Comparison of ENCODE assay signal across 8 cellular contexts in genomic region chr6:44126320-44127149, GRCh38. TPM values are rescaled to one million over a fixed set of nuclear protein-coding genes. Genes with fewer than 3 reads are reported as not detected.
DNase-seq lines count a peak whose midpoint lies in the region; ATAC-seq and TF ChIP-seq lines count a peak whose summit lies in the region.

No MANE protein-coding gene starts in this region.

- H3K27ac ChIP-seq in muscle layer of duodenum (ENCODE audit: low read length), result peak overlapping the region; percentile 68

- no peaks in the 10 kb centered on the region for H3K9me3 ChIP-seq in muscle layer of duodenum (ENCODE audit: control insufficient read depth in 1 of 2, low read length in 2 of 2)

- peak; percentile 28 for ATAC-seq in HG02763 (IDR thresholded peaks at IDR 0.05; ENCODE audit: unreplicated experiment)

- TF ChIP-seq CTCF in epithelial cell of proximal tubule (conservative IDR thresholded peaks at IDR 0.05; ENCODE audit: low read depth, low read length), result no peak

- H3K27me3 ChIP-seq in muscle layer of duodenum (ENCODE audit: low read depth, low read length), result no peaks in the 10 kb centered on the region

- peaks cover 14 to 53% of the 10 kb centered on the region in 2 donors for H3K4me1 ChIP-seq in muscle layer of duodenum (ENCODE audit: control insufficient read depth in 1 of 2, insufficient read depth in 2 of 2, low read length in 2 of 2)

- no peaks in the 10 kb centered on the region for H3K36me3 ChIP-seq in muscle layer of duodenum (ENCODE audit: control insufficient read depth in 1 of 2, insufficient read depth in 2 of 2, low read length in 2 of 2)

- H3K4me3 ChIP-seq in epithelial cell of proximal tubule (ENCODE audit: low read depth, low read length) (peak overlapping the region; percentile 78), muscle layer of duodenum (ENCODE audit: low read depth in 1 of 2, low read length in 2 of 2) (peak overlapping the region; percentile 70 to 92)

- DNase-seq in NCI-H1417 (lab: John Stamatoyannopoulos, UW) (peak; percentile 22 to 67 (median 62)), NCI-H1417 treated with DMSO at 0.1 percent for 48 hours (lab: John Stamatoyannopoulos, UW) (no peak), NCI-H69 (lab: John Stamatoyannopoulos, UW) (peak; percentile 79), epithelial cell of proximal tubule (ENCODE audit: low read depth) (no peak)
- peak; percentile 74 for DNase-seq in activated CD8-positive, alpha-beta memory T cell treated with anti-CD3 and anti-CD28 coated beads, Interleukin-2, amount 50 U/mL, for 4 hours
- DNase-seq in stimulated activated CD8-positive, alpha-beta memory T cell treated with anti-CD3 and anti-CD28 coated beads, Interleukin-7, amount 100 ng/mL, for 48 hours (ENCODE audit: extremely low read depth in 1 of 2, low read depth in 1 of 2), result peak; percentile 57 to 85

RNA-seq across cellular contexts. Expression of gene MRPL14, which starts 0.7 kb away (rescaled TPM):
- total RNA-seq in epithelial cell of proximal tubule, result 95.5 and 167 TPM in 2 replicates

RNA-seq across cellular contexts. Expression of gene TMEM63B, which starts 0.8 kb away (rescaled TPM):
- total RNA-seq in epithelial cell of proximal tubule, result 35.2 and 47.9 TPM in 2 replicates

RNA-seq across cellular contexts. Expression of gene CAPN11, which starts 32.1 kb away (rescaled TPM):
- total RNA-seq in epithelial cell of proximal tubule, result not detected in 2 replicates

Comparison
In these comparisons a context has a peak if more than half of its experiments do, and no peak if none do; other contexts are left out.
1. DNase-seq: peak in NCI-H1417 (3 of 3), NCI-H69 (single experiment), activated CD8-positive, alpha-beta memory T cell treated with anti-CD3 and anti-CD28 coated beads, Interleukin-2, amount 50 U/mL, for 4 hours (single experiment) and stimulated activated CD8-positive, alpha-beta memory T cell treated with anti-CD3 and anti-CD28 coated beads, Interleukin-7, amount 100 ng/mL, for 48 hours (2 of 2); none in NCI-H1417 treated with DMSO at 0.1 percent for 48 hours (single experiment) and epithelial cell of proximal tubule (single experiment).